In the genomic region with DNA sequence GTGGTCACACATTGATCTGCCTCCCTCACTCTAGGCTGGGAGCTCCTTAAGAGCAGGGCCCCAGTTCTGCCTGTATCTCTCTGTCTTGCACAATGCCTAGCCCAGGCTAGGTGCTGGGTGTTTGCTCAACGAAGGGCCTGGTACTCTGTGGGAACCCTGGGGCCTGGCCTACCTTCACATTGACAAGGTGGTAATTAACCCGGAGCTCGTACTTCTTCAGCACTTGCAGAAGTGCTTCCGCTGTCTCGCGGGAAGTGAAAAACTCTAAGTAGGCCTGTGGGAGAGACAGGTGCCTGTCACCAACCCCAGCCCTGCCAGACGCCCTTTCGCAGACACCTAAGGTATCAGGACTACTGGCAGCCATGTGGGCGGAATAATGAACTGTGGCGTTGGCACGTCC, we compare ENCODE assay signal across 1 cellular context.
TF ChIP-seq lines count a peak whose summit lies in the region.

No MANE protein-coding gene starts in this region.

TF ChIP-seq in K562, 482 proteins besides CTCF, POLR2A, EP300 and RAD21:
- no peak for TF ChIP-seq STAG1 (CRISPR knock-in tag; IDR thresholded peaks at IDR 0.05; ENCODE audit: borderline replicate concordance)
- TF ChIP-seq ZNF143 (CRISPR knock-in tag; IDR thresholded peaks at IDR 0.05), result no peak
- 0 out of 2 replicates have a peak, but pooled peaks have one; percentile 6 for TF ChIP-seq POLR2AphosphoS5 (IDR thresholded peaks at IDR 0.05; ENCODE audit: control insufficient read depth, insufficient read depth, low read depth, low read length)
- 0 out of 4 replicates have a peak, but pooled peaks of 1 of the 2 experiments have one; percentile 18 for TF ChIP-seq SIN3A (IDR thresholded peaks at IDR 0.05; ENCODE audit: borderline replicate concordance in 2 of 2, control insufficient read depth in 1 of 2, low read depth in 2 of 2, low read length in 2 of 2)
- no peak for TF ChIP-seq GMEB1 (CRISPR knock-in tag; IDR thresholded peaks at IDR 0.05)
- TF ChIP-seq TEAD1 (CRISPR knock-in tag; IDR thresholded peaks at IDR 0.05), result 0 out of 4 replicates have a peak, but pooled peaks of 1 of the 2 experiments have one; percentile 38
- no peak for TF ChIP-seq HSF4 (CRISPR knock-in tag; IDR thresholded peaks at IDR 0.05; ENCODE audit: borderline replicate concordance)
- peak; percentile 33; the same call in 1 of the 2 replicates for TF ChIP-seq MAX (CRISPR knock-in tag; IDR thresholded peaks at IDR 0.05)
- TF ChIP-seq, protein P1, sequence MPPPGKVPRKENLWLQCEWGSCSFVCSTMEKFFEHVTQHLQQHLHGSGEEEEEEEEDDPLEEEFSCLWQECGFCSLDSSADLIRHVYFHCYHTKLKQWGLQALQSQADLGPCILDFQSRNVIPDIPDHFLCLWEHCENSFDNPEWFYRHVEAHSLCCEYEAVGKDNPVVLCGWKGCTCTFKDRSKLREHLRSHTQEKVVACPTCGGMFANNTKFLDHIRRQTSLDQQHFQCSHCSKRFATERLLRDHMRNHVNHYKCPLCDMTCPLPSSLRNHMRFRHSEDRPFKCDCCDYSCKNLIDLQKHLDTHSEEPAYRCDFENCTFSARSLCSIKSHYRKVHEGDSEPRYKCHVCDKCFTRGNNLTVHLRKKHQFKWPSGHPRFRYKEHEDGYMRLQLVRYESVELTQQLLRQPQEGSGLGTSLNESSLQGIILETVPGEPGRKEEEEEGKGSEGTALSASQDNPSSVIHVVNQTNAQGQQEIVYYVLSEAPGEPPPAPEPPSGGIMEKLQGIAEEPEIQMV (tag; conservative IDR thresholded peaks at IDR 0.05; ENCODE audit: low read depth), result no peak
- TF ChIP-seq POLR2G (IDR thresholded peaks at IDR 0.05; ENCODE audit: low read depth, low read length), result 0 out of 2 replicates have a peak, but pooled peaks have one; percentile 9
- TF ChIP-seq CEBPB (tag; IDR thresholded peaks at IDR 0.05), result peak; percentile 55; the same call in 1 of the 2 replicates
- no peak for TF ChIP-seq BMI1 (IDR thresholded peaks at IDR 0.05; ENCODE audit: low read length)
- no peak for TF ChIP-seq ILK (tag; IDR thresholded peaks at IDR 0.05; ENCODE audit: borderline replicate concordance, low read depth)
- TF ChIP-seq FOXA3 (CRISPR knock-in tag; conservative IDR thresholded peaks at IDR 0.05 in 1 of 2, IDR thresholded peaks at IDR 0.05 in 1 of 2), result 0 out of 4 replicates have a peak, but pooled peaks of 1 of the 2 experiments have one; percentile 46
- TF ChIP-seq POLR2B (IDR thresholded peaks at IDR 0.05; ENCODE audit: low read depth, partially characterized antibody), result peak; percentile 17
- TF ChIP-seq MTA1 (IDR thresholded peaks at IDR 0.05; ENCODE audit: borderline replicate concordance), result no peak
- no peak for TF ChIP-seq PBX2 (CRISPR knock-in tag; IDR thresholded peaks at IDR 0.05; ENCODE audit: low read depth)
- no peak for TF ChIP-seq PBX2 (tag; conservative IDR thresholded peaks at IDR 0.05; ENCODE audit: low read depth)
- TF ChIP-seq, protein P2, sequence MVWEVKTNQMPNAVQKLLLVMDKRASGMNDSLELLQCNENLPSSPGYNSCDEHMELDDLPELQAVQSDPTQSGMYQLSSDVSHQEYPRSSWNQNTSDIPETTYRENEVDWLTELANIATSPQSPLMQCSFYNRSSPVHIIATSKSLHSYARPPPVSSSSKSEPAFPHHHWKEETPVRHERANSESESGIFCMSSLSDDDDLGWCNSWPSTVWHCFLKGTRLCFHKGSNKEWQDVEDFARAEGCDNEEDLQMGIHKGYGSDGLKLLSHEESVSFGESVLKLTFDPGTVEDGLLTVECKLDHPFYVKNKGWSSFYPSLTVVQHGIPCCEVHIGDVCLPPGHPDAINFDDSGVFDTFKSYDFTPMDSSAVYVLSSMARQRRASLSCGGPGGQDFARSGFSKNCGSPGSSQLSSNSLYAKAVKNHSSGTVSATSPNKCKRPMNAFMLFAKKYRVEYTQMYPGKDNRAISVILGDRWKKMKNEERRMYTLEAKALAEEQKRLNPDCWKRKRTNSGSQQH (CRISPR knock-in tag; IDR thresholded peaks at IDR 0.05), result no peak
- TF ChIP-seq GABPB1 (CRISPR knock-in tag; IDR thresholded peaks at IDR 0.05), result peak; percentile 18; the same call in 1 of the 2 replicates
- peak; percentile 53; the same call in 1 of the 2 replicates for TF ChIP-seq CEBPG (CRISPR knock-in tag; IDR thresholded peaks at IDR 0.05)
- TF ChIP-seq CEBPG (tag; conservative IDR thresholded peaks at IDR 0.05 in 1 of 2, IDR thresholded peaks at IDR 0.05 in 1 of 2), result no peak
- TF ChIP-seq TFAP4 (CRISPR knock-in tag; IDR thresholded peaks at IDR 0.05; ENCODE audit: borderline replicate concordance), result 0 out of 2 replicates have a peak, but pooled peaks have one; percentile 3
- TF ChIP-seq, protein P3, sequence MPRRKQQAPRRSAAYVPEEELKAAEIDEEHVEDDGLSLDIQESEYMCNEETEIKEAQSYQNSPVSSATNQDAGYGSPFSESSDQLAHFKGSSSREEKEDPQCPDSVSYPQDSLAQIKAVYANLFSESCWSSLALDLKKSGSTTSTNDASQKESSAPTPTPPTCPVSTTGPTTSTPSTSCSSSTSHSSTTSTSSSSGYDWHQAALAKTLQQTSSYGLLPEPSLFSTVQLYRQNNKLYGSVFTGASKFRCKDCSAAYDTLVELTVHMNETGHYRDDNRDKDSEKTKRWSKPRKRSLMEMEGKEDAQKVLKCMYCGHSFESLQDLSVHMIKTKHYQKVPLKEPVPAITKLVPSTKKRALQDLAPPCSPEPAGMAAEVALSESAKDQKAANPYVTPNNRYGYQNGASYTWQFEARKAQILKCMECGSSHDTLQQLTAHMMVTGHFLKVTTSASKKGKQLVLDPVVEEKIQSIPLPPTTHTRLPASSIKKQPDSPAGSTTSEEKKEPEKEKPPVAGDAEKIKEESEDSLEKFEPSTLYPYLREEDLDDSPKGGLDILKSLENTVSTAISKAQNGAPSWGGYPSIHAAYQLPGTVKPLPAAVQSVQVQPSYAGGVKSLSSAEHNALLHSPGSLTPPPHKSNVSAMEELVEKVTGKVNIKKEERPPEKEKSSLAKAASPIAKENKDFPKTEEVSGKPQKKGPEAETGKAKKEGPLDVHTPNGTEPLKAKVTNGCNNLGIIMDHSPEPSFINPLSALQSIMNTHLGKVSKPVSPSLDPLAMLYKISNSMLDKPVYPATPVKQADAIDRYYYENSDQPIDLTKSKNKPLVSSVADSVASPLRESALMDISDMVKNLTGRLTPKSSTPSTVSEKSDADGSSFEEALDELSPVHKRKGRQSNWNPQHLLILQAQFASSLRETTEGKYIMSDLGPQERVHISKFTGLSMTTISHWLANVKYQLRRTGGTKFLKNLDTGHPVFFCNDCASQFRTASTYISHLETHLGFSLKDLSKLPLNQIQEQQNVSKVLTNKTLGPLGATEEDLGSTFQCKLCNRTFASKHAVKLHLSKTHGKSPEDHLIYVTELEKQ (CRISPR knock-in tag; IDR thresholded peaks at IDR 0.05), result no peak
- peak; percentile 84; the same call in 1 of the 2 replicates for TF ChIP-seq ZBTB33 (CRISPR knock-in tag; IDR thresholded peaks at IDR 0.05)
- TF ChIP-seq ZNF239 (CRISPR knock-in tag; IDR thresholded peaks at IDR 0.05), result no peak
- no peak for TF ChIP-seq ZBTB2 (IDR thresholded peaks at IDR 0.05)
